ENCODE assay signal across 39 cellular contexts in genomic region chr4:150419939-150420338, GRCh38.
"Had no signal": no experiment of that assay in that cellular context is flagged by ENCODE, and none has a peak within 500 bp of the region (broad histone marks: within the 10 kb centered on the region; RNA-seq: fewer than 3 reads in every experiment).

No MANE protein-coding gene starts in this region.

- H3K27me3 Mint-ChIP-seq: activated naive CD4-positive, alpha-beta T cell treated with anti-CD3 and anti-CD28 coated beads, Interleukin-2, amount 10 ng/mL, durations not matched to agents 7 days and 5 days; activated naive CD4-positive, alpha-beta T cell treated with anti-CD3 and anti-CD28 coated beads, Interleukin-2, amount 50 U/mL, for 24 hours; activated naive CD8-positive, alpha-beta T cell; activated naive CD8-positive, alpha-beta T cell treated with anti-CD3 and anti-CD28 coated beads for 36 hours; activated naive CD8-positive, alpha-beta T cell treated with anti-CD3 and anti-CD28 coated beads, Interleukin-2, amount 10 ng/mL, durations not matched to agents 7 days and 5 days; activated naive CD8-positive, alpha-beta T cell treated with anti-CD3 and anti-CD28 coated beads, Interleukin-2, amount 50 U/mL, for 24 hours; activated T-cell treated with anti-CD3 and anti-CD28 coated beads, Interleukin-2, amount 50 U/mL, for 24 hours; activated T-helper 17 cell treated with anti-CD3 and anti-CD28 coated beads, Interleukin-2, amount 50 U/mL, for 72 hours; brain; central memory CD8-positive, alpha-beta T cell had no signal

- H3K27ac ChIP-seq: adrenal gland, ascending aorta, brain microvascular endothelial cell, breast epithelium, cardiac muscle cell had no signal

- H3K27ac Mint-ChIP-seq: activated naive CD4-positive, alpha-beta T cell treated with anti-CD3 and anti-CD28 coated beads for 36 hours; activated naive CD4-positive, alpha-beta T cell treated with anti-CD3 and anti-CD28 coated beads, Interleukin-2, amount 10 ng/mL, durations not matched to agents 7 days and 5 days; activated naive CD4-positive, alpha-beta T cell treated with anti-CD3 and anti-CD28 coated beads, Interleukin-2, amount 50 U/mL, for 24 hours; activated naive CD4-positive, alpha-beta T cell treated with anti-CD3 and anti-CD28 coated beads, Interleukin-2, amount 50 U/mL, for 72 hours; activated naive CD8-positive, alpha-beta T cell; activated naive CD8-positive, alpha-beta T cell treated with anti-CD3 and anti-CD28 coated beads for 36 hours; activated naive CD8-positive, alpha-beta T cell treated with anti-CD3 and anti-CD28 coated beads, Interleukin-2, amount 10 ng/mL, durations not matched to agents 7 days and 5 days; activated naive CD8-positive, alpha-beta T cell treated with anti-CD3 and anti-CD28 coated beads, Interleukin-2, amount 50 U/mL, for 24 hours; activated T-cell treated with anti-CD3 and anti-CD28 coated beads, Interleukin-2, amount 50 U/mL, for 24 hours; activated T-cell treated with anti-CD3 and anti-CD28 coated beads, Interleukin-2, amount 50 U/mL, for 72 hours; activated T-helper 1 cell treated with anti-CD3 and anti-CD28 coated beads, Interleukin-12 subunit alpha, Interleukin-12 subunit beta, Interleukin-2, Interleukin-4 antibody, amounts not matched to agents 30 ng/mL and 10 ng/mL and 1 ng/mL, durations not matched to agents 14 hours and 24 hours and 36 hours; activated T-helper 17 cell treated with anti-CD3 and anti-CD28 coated beads, Interleukin-2, amount 50 U/mL, for 72 hours; activated T-helper 2 cell treated with anti-CD3 and anti-CD28 coated beads, Interferon-gamma antibody, Interleukin-2, Interleukin-4, amounts not matched to agents 10 μg/mL and 5 μg/mL and 100 μg/mL, durations not matched to agents 14 hours and 24 hours and 36 hours; brain had no signal

- H3K4me3 Mint-ChIP-seq: activated naive CD4-positive, alpha-beta T cell treated with anti-CD3 and anti-CD28 coated beads for 36 hours; activated naive CD4-positive, alpha-beta T cell treated with anti-CD3 and anti-CD28 coated beads, Interleukin-2, amount 10 ng/mL, durations not matched to agents 7 days and 5 days; activated naive CD4-positive, alpha-beta T cell treated with anti-CD3 and anti-CD28 coated beads, Interleukin-2, amount 50 U/mL, for 24 hours; activated naive CD8-positive, alpha-beta T cell; activated naive CD8-positive, alpha-beta T cell treated with anti-CD3 and anti-CD28 coated beads for 36 hours; activated naive CD8-positive, alpha-beta T cell treated with anti-CD3 and anti-CD28 coated beads, Interleukin-2, amount 10 ng/mL, durations not matched to agents 7 days and 5 days; activated naive CD8-positive, alpha-beta T cell treated with anti-CD3 and anti-CD28 coated beads, Interleukin-2, amount 50 U/mL, for 24 hours; activated T-cell treated with anti-CD3 and anti-CD28 coated beads, Interleukin-2, amount 50 U/mL, for 24 hours; activated T-cell treated with anti-CD3 and anti-CD28 coated beads, Interleukin-2, amount 50 U/mL, for 4 hours; activated T-cell treated with anti-CD3 and anti-CD28 coated beads, Interleukin-2, amount 50 U/mL, for 72 hours; activated T-helper 1 cell treated with anti-CD3 and anti-CD28 coated beads, Interleukin-12 subunit alpha, Interleukin-12 subunit beta, Interleukin-2, Interleukin-4 antibody, amounts not matched to agents 30 ng/mL and 10 ng/mL and 1 ng/mL, durations not matched to agents 14 hours and 24 hours and 36 hours; activated T-helper 17 cell treated with anti-CD3 and anti-CD28 coated beads, Interleukin-2, amount 50 U/mL, for 72 hours; brain; central memory CD8-positive, alpha-beta T cell had no signal

- H3K9me3 Mint-ChIP-seq: activated naive CD4-positive, alpha-beta T cell treated with anti-CD3 and anti-CD28 coated beads for 36 hours; activated naive CD4-positive, alpha-beta T cell treated with anti-CD3 and anti-CD28 coated beads, Interleukin-2, amount 10 ng/mL, durations not matched to agents 7 days and 5 days; activated naive CD4-positive, alpha-beta T cell treated with anti-CD3 and anti-CD28 coated beads, Interleukin-2, amount 50 U/mL, for 24 hours; activated naive CD4-positive, alpha-beta T cell treated with anti-CD3 and anti-CD28 coated beads, Interleukin-2, amount 50 U/mL, for 72 hours; activated naive CD8-positive, alpha-beta T cell treated with anti-CD3 and anti-CD28 coated beads for 36 hours; activated naive CD8-positive, alpha-beta T cell treated with anti-CD3 and anti-CD28 coated beads, Interleukin-2, amount 10 ng/mL, durations not matched to agents 7 days and 5 days; activated naive CD8-positive, alpha-beta T cell treated with anti-CD3 and anti-CD28 coated beads, Interleukin-2, amount 50 U/mL, for 24 hours; activated T-cell treated with anti-CD3 and anti-CD28 coated beads, Interleukin-2, amount 50 U/mL, for 24 hours; activated T-cell treated with anti-CD3 and anti-CD28 coated beads, Interleukin-2, amount 50 U/mL, for 4 hours; activated T-cell treated with anti-CD3 and anti-CD28 coated beads, Interleukin-2, amount 50 U/mL, for 72 hours; activated T-helper 1 cell treated with anti-CD3 and anti-CD28 coated beads, Interleukin-12 subunit alpha, Interleukin-12 subunit beta, Interleukin-2, Interleukin-4 antibody, amounts not matched to agents 30 ng/mL and 10 ng/mL and 1 ng/mL, durations not matched to agents 14 hours and 24 hours and 36 hours; activated T-helper 17 cell treated with anti-CD3 and anti-CD28 coated beads, Interleukin-2, amount 50 U/mL, for 72 hours; activated T-helper 2 cell treated with anti-CD3 and anti-CD28 coated beads, Interferon-gamma antibody, Interleukin-2, Interleukin-4, amounts not matched to agents 10 μg/mL and 5 μg/mL and 100 μg/mL, durations not matched to agents 14 hours and 24 hours and 36 hours; brain; central memory CD8-positive, alpha-beta T cell had no signal

- H3K9me3 ChIP-seq: adrenal gland, ascending aorta, breast epithelium had no signal

- H3K36me3 ChIP-seq: adrenal gland, ascending aorta, brain microvascular endothelial cell, breast epithelium, cardiac muscle cell had no signal

- ATAC-seq: activated naive CD4-positive, alpha-beta T cell treated with anti-CD3 and anti-CD28 coated beads, Interleukin-2, amount 50 U/mL, for 72 hours; activated naive CD8-positive, alpha-beta T cell treated with anti-CD3 and anti-CD28 coated beads, Interleukin-2, amount 50 U/mL, for 24 hours; activated T-cell treated with anti-CD3 and anti-CD28 coated beads, Interleukin-2, amount 50 U/mL, for 4 hours; activated T-cell treated with anti-CD3 and anti-CD28 coated beads, Interleukin-2, amount 50 U/mL, for 72 hours; activated T-helper 17 cell treated with anti-CD3 and anti-CD28 coated beads, Interleukin-2, amount 50 U/mL, for 72 hours had no signal

- H3K4me3 ChIP-seq: adrenal gland, ascending aorta, breast epithelium, cardiac muscle cell had no signal

- DNase-seq: activated effector memory CD4-positive, alpha-beta T cell treated with anti-CD3 and anti-CD28 coated beads, Interleukin-2, amount 50 U/mL, for 16 hours; activated effector memory CD4-positive, alpha-beta T cell treated with Interleukin-2 at 50 U/mL for 16 hours; activated gamma-delta T cell; activated gamma-delta T cell treated with Interleukin-2 at 50 U/mL for 16 hours; activated naive CD4-positive, alpha-beta T cell; activated naive CD4-positive, alpha-beta T cell treated with anti-CD3 and anti-CD28 coated beads for 36 hours; activated naive CD4-positive, alpha-beta T cell treated with anti-CD3 and anti-CD28 coated beads, Interleukin-2, amount 10 ng/mL, durations not matched to agents 7 days and 5 days; activated naive CD4-positive, alpha-beta T cell treated with anti-CD3 and anti-CD28 coated beads, Interleukin-2, amount 50 U/mL, for 16 hours; activated naive CD4-positive, alpha-beta T cell treated with Interleukin-2 at 50 U/mL for 16 hours; activated naive CD8-positive, alpha-beta T cell treated with anti-CD3 and anti-CD28 coated beads for 36 hours; activated naive CD8-positive, alpha-beta T cell treated with anti-CD3 and anti-CD28 coated beads, Interleukin-2, amount 10 ng/mL, durations not matched to agents 7 days and 5 days; activated naive CD8-positive, alpha-beta T cell treated with anti-CD3 and anti-CD28 coated beads, Interleukin-2, amount 50 U/mL, for 24 hours; activated T-cell treated with anti-CD3 and anti-CD28 coated beads, Interleukin-2, amount 50 U/mL, for 1 hour; activated T-cell treated with anti-CD3 and anti-CD28 coated beads, Interleukin-2, amount 50 U/mL, for 24 hours; activated T-cell treated with anti-CD3 and anti-CD28 coated beads, Interleukin-2, amount 50 U/mL, for 4 hours; activated T-cell treated with anti-CD3 and anti-CD28 coated beads, Interleukin-2, amount 50 U/mL, for 48 hours; activated T-cell treated with anti-CD3 and anti-CD28 coated beads, Interleukin-2, amount 50 U/mL, for 72 hours; amniotic stem cell; amygdala; anterior cingulate cortex; aorta; brain microvascular endothelial cell; caudate nucleus; central memory CD4-positive, alpha-beta T cell; cerebellar nuclear complex had no signal

- H3K4me1 ChIP-seq: adrenal gland, ascending aorta, breast epithelium had no signal

- H3K27me3 ChIP-seq: adrenal gland, ascending aorta, brain microvascular endothelial cell, breast epithelium, cardiac muscle cell had no signal

- H3K4me1 Mint-ChIP-seq: activated naive CD4-positive, alpha-beta T cell treated with anti-CD3 and anti-CD28 coated beads, Interleukin-2, amount 10 ng/mL, durations not matched to agents 7 days and 5 days; activated naive CD4-positive, alpha-beta T cell treated with anti-CD3 and anti-CD28 coated beads, Interleukin-2, amount 50 U/mL, for 24 hours; activated naive CD8-positive, alpha-beta T cell treated with anti-CD3 and anti-CD28 coated beads, Interleukin-2, amount 10 ng/mL, durations not matched to agents 7 days and 5 days; activated T-helper 17 cell treated with anti-CD3 and anti-CD28 coated beads, Interleukin-2, amount 50 U/mL, for 72 hours; central memory CD8-positive, alpha-beta T cell had no signal

- FAIRE-seq: astrocyte, bronchial epithelial cell had no signal
